In genomic region chr2:37090019-37090477, GRCh38 we compare ENCODE assay signal across 11 cellular contexts. TPM values are rescaled to one million over a fixed set of nuclear protein-coding genes. Genes with fewer than 3 reads are reported as not detected.
DNase-seq lines count a peak whose midpoint lies in the region; ATAC-seq and TF ChIP-seq lines count a peak whose summit lies in the region.
"Had no signal": no experiment of that assay in that cellular context is flagged by ENCODE, and none has a peak within 500 bp of the region (broad histone marks: within the 10 kb centered on the region; RNA-seq: fewer than 3 reads in every experiment).

No MANE protein-coding gene starts in this region.

- H3K27me3 ChIP-seq in spleen (replicated peaks in 1 of 7), result no peaks in the 10 kb centered on the region
- H3K27me3 ChIP-seq: gastroesophageal sphincter had no signal

- TF ChIP-seq POLR2A in spleen (IDR thresholded peaks at IDR 0.05), result no peak

- ATAC-seq in GM19035 (IDR thresholded peaks at IDR 0.05; ENCODE audit: unreplicated experiment) (peak; percentile 88), HG02610 (IDR thresholded peaks at IDR 0.05; ENCODE audit: unreplicated experiment) (peak; percentile 81), HG03457 (IDR thresholded peaks at IDR 0.05; ENCODE audit: unreplicated experiment) (peak; percentile 58)
- no peak for ATAC-seq in activated naive CD8-positive, alpha-beta T cell treated with anti-CD3 and anti-CD28 coated beads, Interleukin-2, amount 50 U/mL, for 24 hours
- no peak for ATAC-seq in activated CD8-positive, alpha-beta T cell treated with anti-CD3 and anti-CD28 coated beads for 36 hours
- ATAC-seq: gastroesophageal sphincter had no signal

- peaks cover 9% of the 10 kb centered on the region for H3K4me1 Mint-ChIP-seq in activated naive CD8-positive, alpha-beta T cell treated with anti-CD3 and anti-CD28 coated beads, Interleukin-2, amount 50 U/mL, for 24 hours
- peaks cover 3% of the 10 kb centered on the region for H3K4me1 Mint-ChIP-seq in activated CD8-positive, alpha-beta T cell treated with anti-CD3 and anti-CD28 coated beads for 36 hours (ENCODE audit: low read depth)

- H3K27ac ChIP-seq in spleen, result peak overlapping the region in 5 of 8 donors; percentile 40 to 74 (median 65)
- H3K27ac ChIP-seq: gastroesophageal sphincter had no signal

- no peaks in the 10 kb centered on the region for H3K27me3 Mint-ChIP-seq in activated naive CD8-positive, alpha-beta T cell treated with anti-CD3 and anti-CD28 coated beads, Interleukin-2, amount 50 U/mL, for 24 hours
- no peaks in the 10 kb centered on the region for H3K27me3 Mint-ChIP-seq in activated CD8-positive, alpha-beta T cell treated with anti-CD3 and anti-CD28 coated beads for 36 hours

- POLR2A ChIA-PET in activated CD8-positive, alpha-beta T cell treated with anti-CD3 and anti-CD28 coated beads for 36 hours (lab: Charles Lee), result no interaction called here

- H3K9me3 Mint-ChIP-seq in activated naive CD8-positive, alpha-beta T cell treated with anti-CD3 and anti-CD28 coated beads, Interleukin-2, amount 50 U/mL, for 24 hours, result no peaks in the 10 kb centered on the region
- no peaks in the 10 kb centered on the region for H3K9me3 Mint-ChIP-seq in activated CD8-positive, alpha-beta T cell treated with anti-CD3 and anti-CD28 coated beads for 36 hours

- CTCF ChIA-PET in activated CD8-positive, alpha-beta T cell treated with anti-CD3 and anti-CD28 coated beads for 36 hours (lab: Charles Lee), result no interaction called here

- intact Hi-C loops in spleen (cut with DNase I; ENCODE audit: low total_unique reads), result no loop called here
- intact Hi-C loops in activated CD8-positive, alpha-beta T cell treated with anti-CD3 and anti-CD28 coated beads for 36 hours (cut with micrococcal nuclease), result no loop called here

- peaks cover 19% of the 10 kb centered on the region for H3K36me3 Mint-ChIP-seq in activated naive CD8-positive, alpha-beta T cell treated with anti-CD3 and anti-CD28 coated beads, Interleukin-2, amount 50 U/mL, for 24 hours (ENCODE audit: low read depth)
- peaks cover 22% of the 10 kb centered on the region for H3K36me3 Mint-ChIP-seq in activated CD8-positive, alpha-beta T cell treated with anti-CD3 and anti-CD28 coated beads for 36 hours (ENCODE audit: low read depth)

- peaks cover 10 to 78% (median 41%) of the 10 kb centered on the region in 6 donors for H3K4me1 ChIP-seq in spleen

- no peak overlapping the region for H3K27ac Mint-ChIP-seq in activated naive CD8-positive, alpha-beta T cell treated with anti-CD3 and anti-CD28 coated beads, Interleukin-2, amount 50 U/mL, for 24 hours
- H3K27ac Mint-ChIP-seq in activated CD8-positive, alpha-beta T cell treated with anti-CD3 and anti-CD28 coated beads for 36 hours, result no peak overlapping the region

- H3K9me3 ChIP-seq in spleen, result no peaks in the 10 kb centered on the region
- H3K9me3 ChIP-seq: gastroesophageal sphincter had no signal

- H3K4me3 Mint-ChIP-seq in activated naive CD8-positive, alpha-beta T cell treated with anti-CD3 and anti-CD28 coated beads, Interleukin-2, amount 50 U/mL, for 24 hours, result no peak overlapping the region
- no peak overlapping the region for H3K4me3 Mint-ChIP-seq in activated CD8-positive, alpha-beta T cell treated with anti-CD3 and anti-CD28 coated beads for 36 hours

- TF ChIP-seq CTCF in spleen (IDR thresholded peaks at IDR 0.05 in 8 of 11, conservative IDR thresholded peaks at IDR 0.05 in 3 of 11), result no peak
- no peak for TF ChIP-seq CTCF in activated CD8-positive, alpha-beta T cell treated with anti-CD3 and anti-CD28 coated beads for 36 hours (IDR thresholded peaks at IDR 0.05)

- peaks cover 0 to 71% (median 39%) of the 10 kb centered on the region in 6 donors for H3K36me3 ChIP-seq in spleen

- WGBS in spleen, 5 donors, result 52 to 80% (median 66%) methylated on average over 4 of the region's 4 CpGs

- H3K4me3 ChIP-seq in spleen, result no peak overlapping the region
- H3K4me3 ChIP-seq: gastroesophageal sphincter had no signal

- no peak for DNase-seq in spleen
- DNase-seq in activated naive CD8-positive, alpha-beta T cell treated with anti-CD3 and anti-CD28 coated beads, Interleukin-2, amount 50 U/mL, for 24 hours, result no peak
- DNase-seq in activated CD8-positive, alpha-beta T cell treated with anti-CD3 and anti-CD28 coated beads for 36 hours, result no peak
- no peak for DNase-seq in NCI-H187 treated with DMSO at 0.1 percent for 48 hours (lab: John Stamatoyannopoulos, UW)
- DNase-seq: cerebellar nuclear complex, NCI-H526, T-helper 2 cell had no signal

RNA-seq across cellular contexts. Expression of gene GPATCH11, which starts 5.7 kb away (rescaled TPM):
- 10 to 100 TPM; 10.0 to 17.2 (median 12.2) TPM for total RNA-seq in spleen
- 10 to 100 TPM in 1 of 3 donors, 1 to 10 TPM in 2; 4.9 to 13.0 (median 8.8) TPM for polyA plus RNA-seq in spleen
- total RNA-seq in activated CD8-positive, alpha-beta T cell treated with anti-CD3 and anti-CD28 coated beads for 36 hours, result 10 to 100 TPM in 1 of 2 experiments, 1 to 10 TPM in 1; 9.9 to 11.7 TPM

RNA-seq across cellular contexts. Expression of gene HEATR5B, which starts 5.9 kb away (rescaled TPM):
- total RNA-seq in spleen, result 10 to 100 TPM; 30.0 to 58.2 (median 37.5) TPM
- 10 to 100 TPM in 1 of 3 donors, 1 to 10 TPM in 2; 5.5 to 10.2 (median 9.1) TPM for polyA plus RNA-seq in spleen
- total RNA-seq in activated CD8-positive, alpha-beta T cell treated with anti-CD3 and anti-CD28 coated beads for 36 hours, result 10 to 100 TPM; 15.2 to 18.2 TPM

Comparison
In these comparisons a context has a peak if more than half of its experiments do, and no peak if none do; other contexts are left out.
1. ATAC-seq: peak in GM19035 (single experiment), HG02610 (single experiment) and HG03457 (single experiment); none in activated naive CD8-positive, alpha-beta T cell treated with anti-CD3 and anti-CD28 coated beads, Interleukin-2, amount 50 U/mL, for 24 hours (single experiment) and activated CD8-positive, alpha-beta T cell treated with anti-CD3 and anti-CD28 coated beads for 36 hours (single experiment).